13 cellular contexts compared by ENCODE assay signal in the genomic region with DNA sequence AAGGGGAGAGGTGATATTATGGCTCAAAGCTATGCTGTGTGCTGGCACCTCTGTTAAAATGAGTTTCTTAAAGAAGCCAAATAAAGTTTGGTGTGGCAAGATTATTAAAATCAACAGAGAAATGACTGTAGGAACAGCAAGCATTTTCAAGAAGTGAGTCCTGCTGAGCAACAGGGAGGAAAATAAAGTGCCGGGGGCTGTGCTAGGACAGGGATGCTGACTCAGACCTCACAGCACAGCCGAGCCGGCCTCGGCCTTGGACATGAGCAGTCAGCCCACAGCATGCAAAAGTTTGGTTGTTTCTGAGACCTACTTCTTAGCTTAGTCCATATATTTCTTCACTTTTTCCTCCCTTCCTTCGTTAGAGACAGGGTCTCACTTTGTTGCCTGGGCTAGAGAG. TPM values are rescaled to one million over a fixed set of nuclear protein-coding genes. Genes with fewer than 3 reads are reported as not detected.
DNase-seq lines count a peak whose midpoint lies in the region; ATAC-seq, FAIRE-seq and TF ChIP-seq lines count a peak whose summit lies in the region.
"Had no signal": no experiment of that assay in that cellular context is flagged by ENCODE, and none has a peak within 500 bp of the region (broad histone marks: within the 10 kb centered on the region; RNA-seq: fewer than 3 reads in every experiment).

No MANE protein-coding gene starts in this region.

- H3K9me3 ChIP-seq in small intestine (ENCODE audit: control insufficient read depth, low read depth): no peaks in the 10 kb centered on the region
- H3K9me3 ChIP-seq: testis had no signal

- no peak for TF ChIP-seq CTCF in astrocyte of the cerebellum (IDR thresholded peaks at IDR 0.05; ENCODE audit: low read depth, low read length, missing control alignments)
- no peak for TF ChIP-seq CTCF in foreskin keratinocyte (conservative IDR thresholded peaks at IDR 0.05)

- DNase-seq in A172 (ENCODE audit: low spot score): peak; percentile 83
- DNase-seq in HTR-8/SVneo (ENCODE audit: insufficient read length, low spot score): peak; percentile 62
- peak; percentile 49 for DNase-seq in astrocyte of the cerebellum (ENCODE audit: low read depth)
- DNase-seq in foreskin keratinocyte: peak in 1 of 2 donors; percentile 65
- no peak for DNase-seq in small intestine
- DNase-seq in SIG-M5 (lab: John Stamatoyannopoulos, UW): no peak
- DNase-seq: activated CD4-positive, alpha-beta memory T cell treated with anti-CD3 and anti-CD28 coated beads for 36 hours; anterior cingulate cortex; NCI-H187; testis had no signal

- H3K4me1 ChIP-seq in foreskin keratinocyte (no peaks in the 10 kb centered on the region), small intestine (ENCODE audit: control insufficient read depth in 2 of 2, insufficient read depth in 1 of 2, low read depth in 1 of 2, low read length in 1 of 2) (no peaks in the 10 kb centered on the region)

- peak; percentile 59 for ATAC-seq in foreskin keratinocyte
- no peak for ATAC-seq in GM18867 (IDR thresholded peaks at IDR 0.05; ENCODE audit: unreplicated experiment)
- no peak for ATAC-seq in GM19452 (IDR thresholded peaks at IDR 0.05; ENCODE audit: unreplicated experiment)

- H3K27ac ChIP-seq in foreskin keratinocyte (no peak overlapping the region), small intestine (ENCODE audit: low read depth in 1 of 2, low read length in 1 of 2) (no peak overlapping the region)
- H3K27ac ChIP-seq: testis had no signal

- H3K36me3 ChIP-seq in small intestine (ENCODE audit: control insufficient read depth in 2 of 2, insufficient read depth in 2 of 2, low read length in 2 of 2): no peaks in the 10 kb centered on the region

- H3K4me3 ChIP-seq in astrocyte of the cerebellum (ENCODE audit: low read depth, low read length) (no peak overlapping the region), small intestine (ENCODE audit: low read depth in 1 of 2, low read length in 2 of 2) (no peak overlapping the region)
- H3K4me3 ChIP-seq: testis had no signal

- WGBS in small intestine, 3 donors: 80 to 84% (median 84%) methylated on average over 5 of the region's 5 CpGs

- in situ Hi-C loops in astrocyte of the cerebellum (cut with HindIII; ENCODE audit: low sequenced_read_pairs): no loop called here

- peaks cover 4% of the 10 kb centered on the region for H3K27me3 ChIP-seq in foreskin keratinocyte
- H3K27me3 ChIP-seq in small intestine (ENCODE audit: control insufficient read depth in 2 of 2, insufficient read depth in 2 of 2, low read length in 2 of 2): no peaks in the 10 kb centered on the region
- H3K27me3 ChIP-seq: testis had no signal

- no peak for FAIRE-seq in HTR-8/SVneo (lab: Jason Lieb, UNC)
- FAIRE-seq in small intestine (lab: Jason Lieb, UNC): no peak
- FAIRE-seq: A204.1 had no signal

RNA-seq across cellular contexts. Expression of a gene that starts 19.2 kb away (rescaled TPM):
- total RNA-seq in A172 (2014; rRNA removed; shearing (Covaris generic)): 12.8 and 15.4 TPM in 2 replicates
- total RNA-seq in foreskin keratinocyte: 0.65 and 0.78 TPM in 2 replicates
- polyA plus RNA-seq in foreskin keratinocyte (0.49 and 1.2 TPM in 2 replicates), small intestine (under 1 TPM in 1 of 3 donors, not detected in 2; 0.70 TPM)

Comparison
In these comparisons a context has a peak if more than half of its experiments do, and no peak if none do; other contexts are left out.
1. DNase-seq: peak in A172 (single experiment), HTR-8/SVneo (single experiment) and astrocyte of the cerebellum (single experiment); none in small intestine (single experiment) and SIG-M5 (single experiment).